In the genomic region with DNA sequence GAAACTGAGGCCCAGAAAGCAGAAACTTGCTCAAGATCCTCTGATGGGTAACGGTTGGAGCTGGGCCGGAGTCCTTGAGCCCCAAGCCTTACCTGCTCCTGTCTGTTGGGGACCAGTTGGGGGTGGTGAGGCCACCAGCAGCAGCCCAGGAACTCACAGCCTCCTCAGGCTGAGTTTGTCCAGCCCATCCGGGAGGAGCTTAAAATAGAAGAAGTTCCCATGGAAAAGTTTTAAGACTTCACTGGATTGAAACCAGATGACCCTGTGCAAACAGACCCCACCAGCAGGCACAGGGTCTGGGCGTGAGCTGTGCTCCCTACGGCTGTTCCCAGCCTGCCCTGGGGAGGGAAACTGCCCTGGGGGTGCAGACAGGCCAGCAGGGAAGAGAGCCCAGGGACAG, we compare ENCODE assay signal across 16 cellular contexts. TPM values are rescaled to one million over a fixed set of nuclear protein-coding genes. Genes with fewer than 3 reads are reported as not detected.
A peak's percentile ranks its signal among the peaks of the same experiment; 100 is the strongest.
DNase-seq lines count a peak whose midpoint lies in the region; ATAC-seq and TF ChIP-seq lines count a peak whose summit lies in the region.
"Had no signal": no experiment of that assay in that cellular context is flagged by ENCODE, and none has a peak within 500 bp of the region (broad histone marks: within the 10 kb centered on the region; RNA-seq: fewer than 3 reads in every experiment).

No MANE protein-coding gene starts in this region.

- no peak overlapping the region for H2BK20ac ChIP-seq in IMR-90 (ENCODE audit: low read depth, low read length)

- no peak overlapping the region for H4K91ac ChIP-seq in IMR-90 (ENCODE audit: insufficient read depth, low read depth, low read length)

- TF ChIP-seq RAD21 in IMR-90 (IDR thresholded peaks at IDR 0.05; ENCODE audit: low read length) = no peak

- H4K5ac ChIP-seq in IMR-90 (ENCODE audit: low read depth, low read length) = no peak overlapping the region

- H2AFZ ChIP-seq in IMR-90 (replicated peaks; ENCODE audit: low read length, poor library complexity) = peak overlapping the region; percentile 72

- dilution Hi-C loops in IMR-90 (cut with HindIII; ENCODE audit: low sequenced_read_pairs, unreplicated experiment) = no loop called here

- ATAC-seq in IMR-90 (ENCODE audit: low read depth) (no peak), lower lobe of right lung (no peak)
- ATAC-seq in activated T-helper 17 cell treated with anti-CD3 and anti-CD28 coated beads, Interleukin-2, amount 50 U/mL, for 72 hours (replicated peaks) = no peak

- H3K56ac ChIP-seq in IMR-90 (ENCODE audit: extremely low read depth, insufficient read depth, low read length) = no peak overlapping the region

- H3K79me1 ChIP-seq in IMR-90 (ENCODE audit: low read depth in 1 of 2, low read length in 2 of 2) = peaks cover 0 to 4% of the 10 kb centered on the region in 2 experiments; a peak in 1 of 4 replicates

- H3K27ac Mint-ChIP-seq in activated T-helper 17 cell treated with anti-CD3 and anti-CD28 coated beads, Interleukin-2, amount 50 U/mL, for 72 hours = no peak overlapping the region
- H3K27ac Mint-ChIP-seq: activated naive CD4-positive, alpha-beta T cell treated with anti-CD3 and anti-CD28 coated beads for 36 hours; dendritic cell treated with granulocyte-macrophage colony-stimulating factor and Interleukin-4, amounts not matched to agents 40 ng/mL and 50 ng/mL, for 4 days; T-helper 2 cell treated with Interferon-gamma antibody and Interleukin-4, amounts not matched to agents 5 μg/mL and 100 μg/mL, for 36 hours had no signal

- in situ Hi-C loops in IMR-90 (cut with MboI; ENCODE audit: low sequenced_read_pairs) = no loop called here
- in situ Hi-C loops in brain microvascular endothelial cell (cut with HindIII; ENCODE audit: low pct_ligation_motif_present, low sequenced_read_pairs) = no loop called here

- H2AK5ac ChIP-seq in IMR-90 (ENCODE audit: low read depth, low read length) = no peak overlapping the region

- no peak overlapping the region for H4K8ac ChIP-seq in IMR-90 (ENCODE audit: low read depth in 2 of 2, low read length in 2 of 2)

- H2BK5ac ChIP-seq in IMR-90 (ENCODE audit: low read depth, low read length, poor library complexity, severe bottlenecking) = no peak overlapping the region

- no peak overlapping the region for H3K9ac ChIP-seq in IMR-90 (ENCODE audit: low read depth, low read length)

- H3K27me3 ChIP-seq in IMR-90 (ENCODE audit: control insufficient read depth, insufficient read depth, low read length) = no peaks in the 10 kb centered on the region
- no peaks in the 10 kb centered on the region for H3K27me3 ChIP-seq in lower lobe of right lung (ENCODE audit: low read depth)
- no peaks in the 10 kb centered on the region for H3K27me3 ChIP-seq in breast epithelium
- H3K27me3 ChIP-seq in brain microvascular endothelial cell (replicated peaks) = no peaks in the 10 kb centered on the region
- H3K27me3 ChIP-seq: tibial nerve had no signal

- no peaks in the 10 kb centered on the region for H3K36me3 Mint-ChIP-seq in activated T-helper 17 cell treated with anti-CD3 and anti-CD28 coated beads, Interleukin-2, amount 50 U/mL, for 72 hours (ENCODE audit: low read depth)

- TF ChIP-seq POLR2A in IMR-90 (IDR thresholded peaks at IDR 0.05; ENCODE audit: low read depth, low read length) (no peak), breast epithelium (IDR thresholded peaks at IDR 0.05) (no peak)

- intact Hi-C loops in IMR-90 (cut with micrococcal nuclease) (no loop called here), lower lobe of right lung (cut with DNase I) (no loop called here), breast epithelium (cut with DNase I; ENCODE audit: low total_unique reads) (no loop called here)

- H3K36me3 ChIP-seq in IMR-90 (ENCODE audit: control insufficient read depth, insufficient read depth, low read length) (no peaks in the 10 kb centered on the region), lower lobe of right lung (no peaks in the 10 kb centered on the region), breast epithelium (no peaks in the 10 kb centered on the region), brain microvascular endothelial cell (replicated peaks) (no peaks in the 10 kb centered on the region)
- H3K36me3 ChIP-seq: tibial nerve had no signal

- H3K23ac ChIP-seq in IMR-90 (ENCODE audit: low read depth, low read length) = no peak overlapping the region

- no peak overlapping the region; the same call in 1 of the 2 replicates for H3K18ac ChIP-seq in IMR-90 (ENCODE audit: low read depth, low read length)

- H4K20me1 ChIP-seq in IMR-90 (ENCODE audit: insufficient read depth, low read length) = no peaks in the 10 kb centered on the region

- peaks cover 17% of the 10 kb centered on the region for H3K4me1 Mint-ChIP-seq in activated T-helper 17 cell treated with anti-CD3 and anti-CD28 coated beads, Interleukin-2, amount 50 U/mL, for 72 hours

- H3K4me1 ChIP-seq in IMR-90 (ENCODE audit: control insufficient read depth, insufficient read depth, low read length) (peaks cover 20% of the 10 kb centered on the region), lower lobe of right lung (peaks cover 34% of the 10 kb centered on the region), breast epithelium (peaks cover 6 to 7% of the 10 kb centered on the region in 2 donors)

- POLR2A ChIA-PET in IMR-90 (lab: Charles Lee; ENCODE audit: unreplicated experiment) = no interaction called here

- H3K9me3 Mint-ChIP-seq in activated T-helper 17 cell treated with anti-CD3 and anti-CD28 coated beads, Interleukin-2, amount 50 U/mL, for 72 hours = no peaks in the 10 kb centered on the region
- H3K9me3 Mint-ChIP-seq: activated naive CD4-positive, alpha-beta T cell treated with anti-CD3 and anti-CD28 coated beads for 36 hours; dendritic cell treated with granulocyte-macrophage colony-stimulating factor and Interleukin-4, amounts not matched to agents 40 ng/mL and 50 ng/mL, for 4 days; T-helper 2 cell treated with Interferon-gamma antibody and Interleukin-4, amounts not matched to agents 5 μg/mL and 100 μg/mL, for 36 hours had no signal

- H3K4me3 ChIP-seq in IMR-90 (ENCODE audit: insufficient read depth, low read depth, low read length) = no peak overlapping the region
- H3K4me3 ChIP-seq in lower lobe of right lung = no peak overlapping the region
- H3K4me3 ChIP-seq in skin epidermis = no peak overlapping the region
- no peak overlapping the region for H3K4me3 ChIP-seq in breast epithelium
- no peak overlapping the region for H3K4me3 ChIP-seq in brain microvascular endothelial cell (ENCODE audit: low read depth, low read length)
- H3K4me3 ChIP-seq: tibial nerve had no signal

- H3K9me3 ChIP-seq in IMR-90 (ENCODE audit: control insufficient read depth, insufficient read depth, low read length) (no peaks in the 10 kb centered on the region), lower lobe of right lung (no peaks in the 10 kb centered on the region), breast epithelium (no peaks in the 10 kb centered on the region)
- H3K9me3 ChIP-seq: tibial nerve had no signal

- H3K27ac ChIP-seq in IMR-90 (ENCODE audit: insufficient read depth, low read length) = no peak overlapping the region
- no peak overlapping the region for H3K27ac ChIP-seq in lower lobe of right lung
- peak overlapping the region in 15 of 21 experiments; percentile 3 to 65 (median 45) for H3K27ac ChIP-seq in skin epidermis
- peak overlapping the region in 1 of 2 donors; percentile 19 for H3K27ac ChIP-seq in breast epithelium
- no peak overlapping the region for H3K27ac ChIP-seq in brain microvascular endothelial cell

- no peak overlapping the region for H2BK15ac ChIP-seq in IMR-90 (ENCODE audit: low read depth, low read length)

- no TSS peak for BruUV-seq in IMR-90 (replicated peaks; lab: Mats Ljungman, UMichigan)

- H2BK120ac ChIP-seq in IMR-90 (ENCODE audit: low read depth, low read length) = no peak overlapping the region

- H3K4me2 ChIP-seq in IMR-90 (ENCODE audit: low read depth, low read length) = no peak overlapping the region

- H3K9me1 ChIP-seq in IMR-90 (ENCODE audit: insufficient read depth, low read length) = peaks cover 17% of the 10 kb centered on the region

- H3K14ac ChIP-seq in IMR-90 (replicated peaks; ENCODE audit: low read depth, low read length) = no peak overlapping the region

- no peaks in the 10 kb centered on the region for H3K27me3 Mint-ChIP-seq in activated T-helper 17 cell treated with anti-CD3 and anti-CD28 coated beads, Interleukin-2, amount 50 U/mL, for 72 hours

- H3K4me3 Mint-ChIP-seq in activated T-helper 17 cell treated with anti-CD3 and anti-CD28 coated beads, Interleukin-2, amount 50 U/mL, for 72 hours = peak overlapping the region; percentile 45
- H3K4me3 Mint-ChIP-seq: activated naive CD4-positive, alpha-beta T cell treated with anti-CD3 and anti-CD28 coated beads for 36 hours; dendritic cell treated with granulocyte-macrophage colony-stimulating factor and Interleukin-4, amounts not matched to agents 40 ng/mL and 50 ng/mL, for 4 days; T-helper 2 cell treated with Interferon-gamma antibody and Interleukin-4, amounts not matched to agents 5 μg/mL and 100 μg/mL, for 36 hours had no signal

- CTCF ChIA-PET in IMR-90 (lab: Yijun Ruan, JAX) = no interaction called here

- DNase-seq in IMR-90 = no peak
- DNase-seq in lower lobe of right lung = peak; percentile 7
- no peak for DNase-seq in breast epithelium (ENCODE audit: low spot score in 2 of 2)
- no peak for DNase-seq in activated CD4-positive, alpha-beta T cell treated with anti-CD3 and anti-CD28 coated beads, Interleukin-2, amount 50 U/mL, for 48 hours
- DNase-seq in brain microvascular endothelial cell = no peak
- DNase-seq: activated naive CD4-positive, alpha-beta T cell treated with anti-CD3 and anti-CD28 coated beads for 36 hours; GF-D8; mesendoderm; MM.1S; NCI-H187; NCI-H446 had no signal

- H2AK9ac ChIP-seq in IMR-90 (replicated peaks; ENCODE audit: low read depth, low read length, poor library complexity) = no peak overlapping the region

- TF ChIP-seq CTCF in IMR-90 (conservative IDR thresholded peaks at IDR 0.05; ENCODE audit: low read depth, low read length) (no peak), lower lobe of right lung (IDR thresholded peaks at IDR 0.05) (no peak), breast epithelium (IDR thresholded peaks at IDR 0.05) (no peak), brain microvascular endothelial cell (IDR thresholded peaks at IDR 0.05; ENCODE audit: low read depth, low read length, missing control alignments) (no peak)

- H3K4ac ChIP-seq in IMR-90 (ENCODE audit: low read depth, low read length) = no peak overlapping the region

- WGBS in IMR-90 (ENCODE audit: extremely low coverage in 2 of 2, insufficient read length in 1 of 2), 2 experiments = no CpG with 5 or more reads among the region's 5 CpGs

TF ChIP-seq in IMR-90, 13 proteins besides CTCF, POLR2A, EP300 and RAD21 (continues in another document):
- no peak for TF ChIP-seq MAFK (IDR thresholded peaks at IDR 0.05; ENCODE audit: low read depth, low read length)
- TF ChIP-seq MXI1 (IDR thresholded peaks at IDR 0.05; ENCODE audit: borderline replicate concordance, low read depth, low read length) = no peak

RNA-seq across cellular contexts. Expression of a gene that starts 40.6 kb away (rescaled TPM):
- total RNA-seq in IMR-90 (2012; rRNA removed) (31.4 and 32.2 TPM in 2 replicates), lower lobe of right lung (74.9 TPM), breast epithelium (100 to 1,000 TPM; 106 to 116 (median 116) TPM)
- polyA plus RNA-seq in IMR-90 (2012; rRNA removed) = 46.3 and 51.1 TPM in 2 replicates
- polyA plus RNA-seq in IMR-90 (2012; cell fraction: cytosol; rRNA removed) = 52.1 and 52.3 TPM in 2 replicates
- polyA plus RNA-seq in IMR-90 (2012; cell fraction: nucleus; rRNA removed; ENCODE audit: low replicate concordance) = 91.1 and 119 TPM in 2 replicates
- 100 to 1,000 TPM in 1 of 2 donors, 10 to 100 TPM in 1; 90.9 to 214 TPM for total RNA-seq in activated T-helper 17 cell treated with anti-CD3 and anti-CD28 coated beads, Interleukin-2, amount 50 U/mL, for 72 hours

Comparison
In these comparisons a context has a peak if more than half of its experiments do, and no peak if none do; other contexts are left out.
1. H3K27ac ChIP-seq: peak in skin epidermis (15 of 21); none in IMR-90 (single experiment), lower lobe of right lung (single experiment) and brain microvascular endothelial cell (single experiment).